In genomic region chr15:37246065-37246464, GRCh38 we compare ENCODE assay signal across 28 cellular contexts.
"Had no signal": no experiment of that assay in that cellular context is flagged by ENCODE, and none has a peak within 500 bp of the region (broad histone marks: within the 10 kb centered on the region; RNA-seq: fewer than 3 reads in every experiment).

No MANE protein-coding gene starts in this region.

- H3K4me1 ChIP-seq: breast epithelium, SJSA1 had no signal

- H3K9me3 ChIP-seq: breast epithelium, SJSA1 had no signal

- H3K36me3 Mint-ChIP-seq: activated CD4-positive, alpha-beta memory T cell treated with anti-CD3 and anti-CD28 coated beads for 36 hours; activated naive CD8-positive, alpha-beta T cell; IgD-negative memory B cell had no signal

- H3K27me3 ChIP-seq: breast epithelium, SJSA1 had no signal

- H3K4me1 Mint-ChIP-seq: activated B cell treated with CpG ODN at 0.5 μM for 24 hours; activated CD4-positive, alpha-beta T cell treated with anti-CD3 and anti-CD28 coated beads, Interleukin-2, amount 10 ng/mL, durations not matched to agents 7 days and 5 days; activated T-helper 17 cell treated with anti-CD3 and anti-CD28 coated beads, Interleukin-2, amount 50 U/mL, for 72 hours; IgD-negative memory B cell had no signal

- DNase-seq: activated B cell treated with CpG ODN at 0.5 μM for 24 hours; activated CD4-positive, alpha-beta memory T cell treated with anti-CD3 and anti-CD28 coated beads for 36 hours; activated CD4-positive, alpha-beta T cell treated with anti-CD3 and anti-CD28 coated beads, Interleukin-2, amount 10 ng/mL, durations not matched to agents 7 days and 5 days; activated CD8-positive, alpha-beta memory T cell treated with anti-CD3 and anti-CD28 coated beads for 24 hours; activated gamma-delta T cell; activated naive CD4-positive, alpha-beta T cell treated with anti-CD3 and anti-CD28 coated beads for 36 hours; activated T-cell treated with anti-CD3 and anti-CD28 coated beads, Interleukin-2, amount 50 U/mL, for 48 hours; caudate nucleus; KG1; NCI-H1048; NCI-H1417; NCI-H2029; NCI-H2107; NCI-H2171 treated with DMSO at 0.1 percent for 48 hours; NCI-H345; NCI-H510A; NCI-H526 treated with DMSO at 0.1 percent for 48 hours; NCI-H82; OCI-M1; Right ventricle myocardium superior; T-helper 2 cell; T1000 had no signal

- H3K36me3 ChIP-seq: breast epithelium, SJSA1 had no signal

- H3K27ac ChIP-seq: breast epithelium, RWPE1, SJSA1 had no signal

- H3K4me3 ChIP-seq: breast epithelium, SJSA1 had no signal

- H3K9me3 Mint-ChIP-seq: activated B cell treated with CpG ODN at 0.5 μM for 24 hours; activated CD4-positive, alpha-beta memory T cell treated with anti-CD3 and anti-CD28 coated beads for 36 hours; activated CD4-positive, alpha-beta T cell treated with anti-CD3 and anti-CD28 coated beads, Interleukin-2, amount 10 ng/mL, durations not matched to agents 7 days and 5 days; activated naive CD4-positive, alpha-beta T cell treated with anti-CD3 and anti-CD28 coated beads for 36 hours; activated T-helper 17 cell treated with anti-CD3 and anti-CD28 coated beads, Interleukin-2, amount 50 U/mL, for 72 hours had no signal

- H3K4me3 Mint-ChIP-seq: activated B cell treated with CpG ODN at 0.5 μM for 24 hours; activated CD4-positive, alpha-beta memory T cell treated with anti-CD3 and anti-CD28 coated beads for 36 hours; activated CD4-positive, alpha-beta T cell treated with anti-CD3 and anti-CD28 coated beads, Interleukin-2, amount 10 ng/mL, durations not matched to agents 7 days and 5 days; activated naive CD4-positive, alpha-beta T cell treated with anti-CD3 and anti-CD28 coated beads for 36 hours; activated naive CD8-positive, alpha-beta T cell; activated T-helper 17 cell treated with anti-CD3 and anti-CD28 coated beads, Interleukin-2, amount 50 U/mL, for 72 hours; IgD-negative memory B cell had no signal

- H3K27me3 Mint-ChIP-seq: activated B cell treated with CpG ODN at 0.5 μM for 24 hours; activated CD4-positive, alpha-beta memory T cell treated with anti-CD3 and anti-CD28 coated beads for 36 hours; activated CD4-positive, alpha-beta T cell treated with anti-CD3 and anti-CD28 coated beads, Interleukin-2, amount 10 ng/mL, durations not matched to agents 7 days and 5 days; activated T-helper 17 cell treated with anti-CD3 and anti-CD28 coated beads, Interleukin-2, amount 50 U/mL, for 72 hours; IgD-negative memory B cell had no signal

- H3K27ac Mint-ChIP-seq: activated B cell treated with CpG ODN at 0.5 μM for 24 hours; activated CD4-positive, alpha-beta memory T cell treated with anti-CD3 and anti-CD28 coated beads for 36 hours; activated CD4-positive, alpha-beta T cell treated with anti-CD3 and anti-CD28 coated beads, Interleukin-2, amount 10 ng/mL, durations not matched to agents 7 days and 5 days; activated naive CD4-positive, alpha-beta T cell treated with anti-CD3 and anti-CD28 coated beads for 36 hours; activated naive CD8-positive, alpha-beta T cell; activated T-helper 17 cell treated with anti-CD3 and anti-CD28 coated beads, Interleukin-2, amount 50 U/mL, for 72 hours; IgD-negative memory B cell had no signal
